In the genomic region with DNA sequence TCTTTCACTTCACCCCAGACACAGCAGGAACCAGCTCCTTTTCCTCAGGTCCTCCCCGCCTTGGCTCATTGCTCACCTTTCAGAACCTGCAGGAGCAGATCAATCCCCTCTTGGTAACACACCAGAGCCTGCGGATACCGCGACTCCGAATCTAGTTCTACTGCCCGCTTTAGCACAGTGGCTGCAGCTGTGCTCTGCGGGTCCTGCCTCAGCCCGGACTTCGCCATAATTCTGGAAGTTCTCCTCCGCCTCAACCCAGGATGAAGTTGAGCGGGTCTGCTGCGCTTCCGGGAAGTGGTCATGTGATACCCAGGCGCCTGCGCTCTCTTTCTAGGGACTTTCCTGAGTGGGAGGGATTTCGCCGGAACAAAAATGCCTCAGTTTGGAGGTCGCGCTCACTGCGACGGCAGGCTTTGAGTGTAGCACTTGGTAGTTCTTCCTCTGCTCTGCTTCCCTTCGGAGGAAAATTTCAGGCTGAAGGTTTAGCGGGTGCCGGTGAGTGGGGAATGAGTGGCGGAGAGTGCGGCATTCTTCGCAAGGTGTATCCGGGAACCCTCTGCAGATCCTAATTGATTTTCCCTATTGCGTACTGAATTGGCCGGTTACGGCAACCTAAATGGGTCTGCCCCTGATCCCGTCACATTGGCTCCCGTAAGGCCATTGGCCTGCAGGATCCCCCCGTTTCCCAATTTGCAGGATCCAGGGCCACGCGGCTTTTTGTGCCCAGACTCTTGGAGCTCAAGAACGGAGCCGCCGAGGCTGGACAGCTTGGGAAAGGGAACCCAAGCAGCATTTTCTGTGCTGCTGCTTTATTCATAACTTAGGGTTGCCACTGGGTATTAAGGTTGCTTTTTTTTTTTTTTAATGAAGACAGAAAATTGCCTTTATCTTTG, we compare ENCODE assay signal across 1 cellular context.
A peak's percentile ranks its signal among the peaks of the same experiment; 100 is the strongest.
TF ChIP-seq lines count a peak whose summit lies in the region.

A gene (minus strand): TSS at position 304 of the 893 bp plus-strand sequence. CDS start 77 bp downstream, at position 227.
A gene (plus strand): TSS at position 430 of the 893 bp plus-strand sequence. CDS start 5,020 bp downstream, outside the sequence.

TF ChIP-seq in HepG2, 621 proteins besides CTCF, POLR2A, EP300 and RAD21 (continued from another document and continues in another):
- TF ChIP-seq, protein P1, sequence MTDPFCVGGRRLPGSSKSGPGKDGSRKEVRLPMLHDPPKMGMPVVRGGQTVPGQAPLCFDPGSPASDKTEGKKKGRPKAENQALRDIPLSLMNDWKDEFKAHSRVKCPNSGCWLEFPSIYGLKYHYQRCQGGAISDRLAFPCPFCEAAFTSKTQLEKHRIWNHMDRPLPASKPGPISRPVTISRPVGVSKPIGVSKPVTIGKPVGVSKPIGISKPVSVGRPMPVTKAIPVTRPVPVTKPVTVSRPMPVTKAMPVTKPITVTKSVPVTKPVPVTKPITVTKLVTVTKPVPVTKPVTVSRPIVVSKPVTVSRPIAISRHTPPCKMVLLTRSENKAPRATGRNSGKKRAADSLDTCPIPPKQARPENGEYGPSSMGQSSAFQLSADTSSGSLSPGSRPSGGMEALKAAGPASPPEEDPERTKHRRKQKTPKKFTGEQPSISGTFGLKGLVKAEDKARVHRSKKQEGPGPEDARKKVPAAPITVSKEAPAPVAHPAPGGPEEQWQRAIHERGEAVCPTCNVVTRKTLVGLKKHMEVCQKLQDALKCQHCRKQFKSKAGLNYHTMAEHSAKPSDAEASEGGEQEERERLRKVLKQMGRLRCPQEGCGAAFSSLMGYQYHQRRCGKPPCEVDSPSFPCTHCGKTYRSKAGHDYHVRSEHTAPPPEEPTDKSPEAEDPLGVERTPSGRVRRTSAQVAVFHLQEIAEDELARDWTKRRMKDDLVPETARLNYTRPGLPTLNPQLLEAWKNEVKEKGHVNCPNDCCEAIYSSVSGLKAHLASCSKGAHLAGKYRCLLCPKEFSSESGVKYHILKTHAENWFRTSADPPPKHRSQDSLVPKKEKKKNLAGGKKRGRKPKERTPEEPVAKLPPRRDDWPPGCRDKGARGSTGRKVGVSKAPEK (CRISPR knock-in tag; IDR thresholded peaks at IDR 0.05; ENCODE audit: borderline replicate concordance), result peak; percentile 90; the same call in 1 of the 2 replicates
- no peak for TF ChIP-seq TCF7L2 (IDR thresholded peaks at IDR 0.05; ENCODE audit: low read depth, low read length)
- peak; percentile 94 for TF ChIP-seq ZNF350 (CRISPR knock-in tag; IDR thresholded peaks at IDR 0.05; ENCODE audit: borderline replicate concordance, low read depth)
- TF ChIP-seq SAP130 (CRISPR knock-in tag; IDR thresholded peaks at IDR 0.05; ENCODE audit: low read depth), result peak; percentile 100
- TF ChIP-seq ZNF317 (CRISPR knock-in tag; IDR thresholded peaks at IDR 0.05), result peak; percentile 92
- TF ChIP-seq SP4 (CRISPR knock-in tag; IDR thresholded peaks at IDR 0.05), result peak; percentile 92
- TF ChIP-seq, protein P2, sequence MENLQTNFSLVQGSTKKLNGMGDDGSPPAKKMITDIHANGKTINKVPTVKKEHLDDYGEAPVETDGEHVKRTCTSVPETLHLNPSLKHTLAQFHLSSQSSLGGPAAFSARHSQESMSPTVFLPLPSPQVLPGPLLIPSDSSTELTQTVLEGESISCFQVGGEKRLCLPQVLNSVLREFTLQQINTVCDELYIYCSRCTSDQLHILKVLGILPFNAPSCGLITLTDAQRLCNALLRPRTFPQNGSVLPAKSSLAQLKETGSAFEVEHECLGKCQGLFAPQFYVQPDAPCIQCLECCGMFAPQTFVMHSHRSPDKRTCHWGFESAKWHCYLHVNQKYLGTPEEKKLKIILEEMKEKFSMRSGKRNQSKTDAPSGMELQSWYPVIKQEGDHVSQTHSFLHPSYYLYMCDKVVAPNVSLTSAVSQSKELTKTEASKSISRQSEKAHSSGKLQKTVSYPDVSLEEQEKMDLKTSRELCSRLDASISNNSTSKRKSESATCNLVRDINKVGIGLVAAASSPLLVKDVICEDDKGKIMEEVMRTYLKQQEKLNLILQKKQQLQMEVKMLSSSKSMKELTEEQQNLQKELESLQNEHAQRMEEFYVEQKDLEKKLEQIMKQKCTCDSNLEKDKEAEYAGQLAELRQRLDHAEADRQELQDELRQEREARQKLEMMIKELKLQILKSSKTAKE (CRISPR knock-in tag; IDR thresholded peaks at IDR 0.05; ENCODE audit: borderline replicate concordance), result peak; percentile 46; the same call in 1 of the 2 replicates
- peak; percentile 94 for TF ChIP-seq ZNF772 (CRISPR knock-in tag; IDR thresholded peaks at IDR 0.05)
- no peak for TF ChIP-seq FOXP1 (IDR thresholded peaks at IDR 0.05)
- TF ChIP-seq FOXP1 (CRISPR knock-in tag; IDR thresholded peaks at IDR 0.05), result peak; percentile 47; the same call in 1 of the 2 replicates
- TF ChIP-seq, protein P3, sequence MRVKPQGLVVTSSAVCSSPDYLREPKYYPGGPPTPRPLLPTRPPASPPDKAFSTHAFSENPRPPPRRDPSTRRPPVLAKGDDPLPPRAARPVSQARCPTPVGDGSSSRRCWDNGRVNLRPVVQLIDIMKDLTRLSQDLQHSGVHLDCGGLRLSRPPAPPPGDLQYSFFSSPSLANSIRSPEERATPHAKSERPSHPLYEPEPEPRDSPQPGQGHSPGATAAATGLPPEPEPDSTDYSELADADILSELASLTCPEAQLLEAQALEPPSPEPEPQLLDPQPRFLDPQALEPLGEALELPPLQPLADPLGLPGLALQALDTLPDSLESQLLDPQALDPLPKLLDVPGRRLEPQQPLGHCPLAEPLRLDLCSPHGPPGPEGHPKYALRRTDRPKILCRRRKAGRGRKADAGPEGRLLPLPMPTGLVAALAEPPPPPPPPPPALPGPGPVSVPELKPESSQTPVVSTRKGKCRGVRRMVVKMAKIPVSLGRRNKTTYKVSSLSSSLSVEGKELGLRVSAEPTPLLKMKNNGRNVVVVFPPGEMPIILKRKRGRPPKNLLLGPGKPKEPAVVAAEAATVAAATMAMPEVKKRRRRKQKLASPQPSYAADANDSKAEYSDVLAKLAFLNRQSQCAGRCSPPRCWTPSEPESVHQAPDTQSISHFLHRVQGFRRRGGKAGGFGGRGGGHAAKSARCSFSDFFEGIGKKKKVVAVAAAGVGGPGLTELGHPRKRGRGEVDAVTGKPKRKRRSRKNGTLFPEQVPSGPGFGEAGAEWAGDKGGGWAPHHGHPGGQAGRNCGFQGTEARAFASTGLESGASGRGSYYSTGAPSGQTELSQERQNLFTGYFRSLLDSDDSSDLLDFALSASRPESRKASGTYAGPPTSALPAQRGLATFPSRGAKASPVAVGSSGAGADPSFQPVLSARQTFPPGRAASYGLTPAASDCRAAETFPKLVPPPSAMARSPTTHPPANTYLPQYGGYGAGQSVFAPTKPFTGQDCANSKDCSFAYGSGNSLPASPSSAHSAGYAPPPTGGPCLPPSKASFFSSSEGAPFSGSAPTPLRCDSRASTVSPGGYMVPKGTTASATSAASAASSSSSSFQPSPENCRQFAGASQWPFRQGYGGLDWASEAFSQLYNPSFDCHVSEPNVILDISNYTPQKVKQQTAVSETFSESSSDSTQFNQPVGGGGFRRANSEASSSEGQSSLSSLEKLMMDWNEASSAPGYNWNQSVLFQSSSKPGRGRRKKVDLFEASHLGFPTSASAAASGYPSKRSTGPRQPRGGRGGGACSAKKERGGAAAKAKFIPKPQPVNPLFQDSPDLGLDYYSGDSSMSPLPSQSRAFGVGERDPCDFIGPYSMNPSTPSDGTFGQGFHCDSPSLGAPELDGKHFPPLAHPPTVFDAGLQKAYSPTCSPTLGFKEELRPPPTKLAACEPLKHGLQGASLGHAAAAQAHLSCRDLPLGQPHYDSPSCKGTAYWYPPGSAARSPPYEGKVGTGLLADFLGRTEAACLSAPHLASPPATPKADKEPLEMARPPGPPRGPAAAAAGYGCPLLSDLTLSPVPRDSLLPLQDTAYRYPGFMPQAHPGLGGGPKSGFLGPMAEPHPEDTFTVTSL (CRISPR knock-in tag; IDR thresholded peaks at IDR 0.05; ENCODE audit: borderline replicate concordance), result peak; percentile 75; the same call in 1 of the 2 replicates
- TF ChIP-seq MAF1 (CRISPR knock-in tag; IDR thresholded peaks at IDR 0.05; ENCODE audit: borderline replicate concordance), result peak; percentile 93; the same call in 1 of the 2 replicates
- TF ChIP-seq SRF (IDR thresholded peaks at IDR 0.05; ENCODE audit: low read depth, low read length), result peak; percentile 85
- TF ChIP-seq HIVEP1 (CRISPR knock-in tag; IDR thresholded peaks at IDR 0.05), result peak; percentile 97
- TF ChIP-seq ZFP36L1 (CRISPR knock-in tag; IDR thresholded peaks at IDR 0.05), result no peak; the same call in 1 of the 2 replicates
- TF ChIP-seq GATAD2A (CRISPR knock-in tag; IDR thresholded peaks at IDR 0.05), result peak; percentile 89
- peak; percentile 100 for TF ChIP-seq SMAD3 (CRISPR knock-in tag; IDR thresholded peaks at IDR 0.05)
- TF ChIP-seq CC2D1A (CRISPR knock-in tag; IDR thresholded peaks at IDR 0.05), result no peak
- TF ChIP-seq KLF11 (CRISPR knock-in tag; IDR thresholded peaks at IDR 0.05), result peak; percentile 91
- TF ChIP-seq TBP (CRISPR knock-in tag; IDR thresholded peaks at IDR 0.05), result no peak
- peak; percentile 99 for TF ChIP-seq PHF5A (CRISPR knock-in tag; IDR thresholded peaks at IDR 0.05; ENCODE audit: low read depth, unreplicated experiment)
- peak; percentile 45; the same call in 1 of the 2 replicates for TF ChIP-seq SP2 (CRISPR knock-in tag; IDR thresholded peaks at IDR 0.05)
- TF ChIP-seq ZNF136 (CRISPR knock-in tag; IDR thresholded peaks at IDR 0.05; ENCODE audit: low read depth), result peak; percentile 97; the same call in 1 of the 2 replicates
- TF ChIP-seq ZNF17 (CRISPR knock-in tag; IDR thresholded peaks at IDR 0.05), result no peak
- TF ChIP-seq KDM5A (IDR thresholded peaks at IDR 0.05; ENCODE audit: borderline replicate concordance, low read length), result peak; percentile 96
- TF ChIP-seq, protein P4, sequence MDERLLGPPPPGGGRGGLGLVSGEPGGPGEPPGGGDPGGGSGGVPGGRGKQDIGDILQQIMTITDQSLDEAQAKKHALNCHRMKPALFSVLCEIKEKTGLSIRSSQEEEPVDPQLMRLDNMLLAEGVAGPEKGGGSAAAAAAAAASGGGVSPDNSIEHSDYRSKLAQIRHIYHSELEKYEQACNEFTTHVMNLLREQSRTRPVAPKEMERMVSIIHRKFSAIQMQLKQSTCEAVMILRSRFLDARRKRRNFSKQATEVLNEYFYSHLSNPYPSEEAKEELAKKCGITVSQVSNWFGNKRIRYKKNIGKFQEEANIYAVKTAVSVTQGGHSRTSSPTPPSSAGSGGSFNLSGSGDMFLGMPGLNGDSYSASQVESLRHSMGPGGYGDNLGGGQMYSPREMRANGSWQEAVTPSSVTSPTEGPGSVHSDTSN (CRISPR knock-in tag; IDR thresholded peaks at IDR 0.05), result no peak
- peak; percentile 97 for TF ChIP-seq SP140L (CRISPR knock-in tag; IDR thresholded peaks at IDR 0.05; ENCODE audit: borderline replicate concordance)
- no peak for TF ChIP-seq SMARCE1 (IDR thresholded peaks at IDR 0.05; ENCODE audit: borderline replicate concordance)
- peak; percentile 96 for TF ChIP-seq MAZ (IDR thresholded peaks at IDR 0.05; ENCODE audit: borderline replicate concordance, low read depth, low read length)
- peak; percentile 84 for TF ChIP-seq MAZ (CRISPR knock-in tag; IDR thresholded peaks at IDR 0.05; ENCODE audit: low read depth)
- TF ChIP-seq KAT2B (IDR thresholded peaks at IDR 0.05; ENCODE audit: borderline replicate concordance, low read depth, low read length), result no peak
- no peak; the same call in 1 of the 2 replicates for TF ChIP-seq ZNF737 (CRISPR knock-in tag; IDR thresholded peaks at IDR 0.05; ENCODE audit: borderline replicate concordance)
- TF ChIP-seq, protein P5, sequence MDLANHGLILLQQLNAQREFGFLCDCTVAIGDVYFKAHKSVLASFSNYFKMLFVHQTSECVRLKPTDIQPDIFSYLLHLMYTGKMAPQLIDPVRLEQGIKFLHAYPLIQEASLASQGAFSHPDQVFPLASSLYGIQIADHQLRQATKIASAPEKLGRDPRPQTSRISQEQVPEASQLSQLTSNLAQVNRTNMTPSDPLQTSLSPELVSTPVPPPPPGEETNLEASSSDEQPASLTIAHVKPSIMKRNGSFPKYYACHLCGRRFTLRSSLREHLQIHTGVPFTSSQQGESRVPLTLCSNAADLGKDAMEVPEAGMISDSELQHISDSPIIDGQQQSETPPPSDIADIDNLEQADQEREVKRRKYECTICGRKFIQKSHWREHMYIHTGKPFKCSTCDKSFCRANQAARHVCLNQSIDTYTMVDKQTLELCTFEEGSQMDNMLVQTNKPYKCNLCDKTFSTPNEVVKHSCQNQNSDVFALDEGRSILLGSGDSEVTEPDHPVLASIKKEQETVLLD (CRISPR knock-in tag; IDR thresholded peaks at IDR 0.05; ENCODE audit: low read depth), result peak; percentile 91
- TF ChIP-seq ZNF263 (CRISPR knock-in tag; IDR thresholded peaks at IDR 0.05), result peak; percentile 71; the same call in 1 of the 2 replicates
- peak; percentile 69; the same call in 1 of the 2 replicates for TF ChIP-seq EEA1 (CRISPR knock-in tag; IDR thresholded peaks at IDR 0.05; ENCODE audit: borderline replicate concordance)
- peak; percentile 98 for TF ChIP-seq DNMT3B (CRISPR knock-in tag; conservative IDR thresholded peaks at IDR 0.05)
- TF ChIP-seq, protein P6, sequence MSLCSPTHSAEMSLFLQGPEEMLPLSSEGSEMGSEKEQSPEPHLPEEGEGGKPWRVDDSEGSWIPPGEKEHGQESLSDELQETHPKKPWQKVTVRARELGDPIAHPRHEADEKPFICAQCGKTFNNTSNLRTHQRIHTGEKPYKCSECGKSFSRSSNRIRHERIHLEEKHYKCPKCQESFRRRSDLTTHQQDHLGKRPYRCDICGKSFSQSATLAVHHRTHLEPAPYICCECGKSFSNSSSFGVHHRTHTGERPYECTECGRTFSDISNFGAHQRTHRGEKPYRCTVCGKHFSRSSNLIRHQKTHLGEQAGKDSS (CRISPR knock-in tag; IDR thresholded peaks at IDR 0.05; ENCODE audit: borderline replicate concordance, low read depth), result peak; percentile 65; the same call in 1 of the 2 replicates
- no peak for TF ChIP-seq PHB2 (IDR thresholded peaks at IDR 0.05; ENCODE audit: partially characterized antibody)
- TF ChIP-seq GTF3A (CRISPR knock-in tag; conservative IDR thresholded peaks at IDR 0.05), result 0 out of 2 replicates have a peak, but pooled peaks have one; percentile 80
- peak; percentile 60; the same call in 1 of the 2 replicates for TF ChIP-seq JDP2 (CRISPR knock-in tag; IDR thresholded peaks at IDR 0.05; ENCODE audit: borderline replicate concordance)
- peak; percentile 31; the same call in 1 of the 2 replicates for TF ChIP-seq KDM6A (CRISPR knock-in tag; IDR thresholded peaks at IDR 0.05; ENCODE audit: low read depth)
- TF ChIP-seq NFYB (CRISPR knock-in tag; IDR thresholded peaks at IDR 0.05), result peak; percentile 60
- peak; percentile 96 for TF ChIP-seq PHF8 (CRISPR knock-in tag; IDR thresholded peaks at IDR 0.05)
- peak; percentile 89; the same call in 1 of the 2 replicates for TF ChIP-seq ZNF589 (CRISPR knock-in tag; conservative IDR thresholded peaks at IDR 0.05)
- peak; percentile 52; the same call in 1 of the 2 replicates for TF ChIP-seq CAMTA2 (CRISPR knock-in tag; IDR thresholded peaks at IDR 0.05; ENCODE audit: borderline replicate concordance)
- 0 out of 2 replicates have a peak, but pooled peaks have one; percentile 49 for TF ChIP-seq ZNF468 (CRISPR knock-in tag; IDR thresholded peaks at IDR 0.05)
- TF ChIP-seq ZFP36L2 (CRISPR knock-in tag; IDR thresholded peaks at IDR 0.05), result peak; percentile 75; the same call in 1 of the 2 replicates
